8 cellular contexts compared by ENCODE assay signal in the genomic region with DNA sequence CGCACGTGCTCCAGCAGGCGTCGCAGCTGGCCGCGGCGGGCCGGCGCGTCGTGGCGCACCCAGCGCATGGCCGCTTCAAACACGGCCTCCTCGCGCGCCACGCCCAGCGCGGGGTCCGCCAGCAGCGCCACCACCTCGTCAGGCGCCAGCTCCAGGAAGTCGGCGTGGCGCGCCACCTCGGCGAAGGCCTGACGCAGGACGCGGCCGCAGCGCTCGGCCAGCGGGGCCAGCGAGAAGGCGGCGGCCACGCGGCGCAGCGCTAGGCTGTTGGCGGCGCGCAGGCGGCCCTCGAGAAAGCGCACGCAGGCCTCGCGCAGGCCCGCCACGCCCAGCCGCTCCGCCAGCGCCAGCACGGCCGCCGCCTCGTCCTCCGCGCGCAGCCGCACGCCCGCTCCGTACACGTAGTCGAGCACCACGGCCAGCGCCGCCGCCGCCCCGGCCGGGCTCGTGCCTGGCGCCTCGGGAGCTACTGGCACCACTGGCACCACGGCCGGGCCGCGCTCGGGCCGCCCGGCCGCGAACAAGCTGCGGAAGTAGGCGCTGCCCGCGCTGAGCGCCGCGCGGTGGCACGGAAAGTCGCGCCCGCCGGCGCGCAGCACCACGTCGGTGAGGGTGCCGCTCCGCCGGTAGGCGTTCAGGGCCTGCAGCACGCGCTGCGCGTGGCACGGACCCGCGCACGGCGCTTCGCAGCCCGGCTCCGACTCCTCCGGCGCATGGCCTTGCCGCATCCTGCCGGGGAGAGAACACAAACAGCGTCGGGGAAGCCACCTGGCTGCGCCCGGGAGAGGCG. TPM values are rescaled to one million over a fixed set of nuclear protein-coding genes. Genes with fewer than 3 reads are reported as not detected.
A peak's percentile ranks its signal among the peaks of the same experiment; 100 is the strongest.
DNase-seq lines count a peak whose midpoint lies in the region; ATAC-seq and TF ChIP-seq lines count a peak whose summit lies in the region.

No MANE protein-coding gene starts in this region.

- WGBS in adrenal gland, 4 donors: 1 to 2% (median 2%) methylated on average over 27 to 133 of the region's 133 CpGs; no CpG with 5 or more reads in 1 of the 4 donors

- TF ChIP-seq CTCF in adrenal gland (IDR thresholded peaks at IDR 0.05): peak in 1 of 6 experiments; percentile 20
- peak in 1 of 2 donors; percentile 20 for TF ChIP-seq CTCF in right atrium auricular region (IDR thresholded peaks at IDR 0.05)
- TF ChIP-seq CTCF in gastrocnemius medialis (IDR thresholded peaks at IDR 0.05 in 4 of 5, conservative IDR thresholded peaks at IDR 0.05 in 1 of 5): no peak

- in situ Hi-C loops in gastrocnemius medialis (cut with MboI; ENCODE audit: low sequenced_read_pairs in 4 of 4): no loop called here

- H3K9me3 ChIP-seq in adrenal gland (replicated peaks in 1 of 3) (no peaks in the 10 kb centered on the region), right atrium auricular region (peaks cover 0 to 6% of the 10 kb centered on the region in 2 donors), gastrocnemius medialis (no peaks in the 10 kb centered on the region)

- no peaks in the 10 kb centered on the region for H3K36me3 ChIP-seq in adrenal gland (replicated peaks in 1 of 2)
- H3K36me3 ChIP-seq in right atrium auricular region: no peaks in the 10 kb centered on the region
- no peaks in the 10 kb centered on the region for H3K36me3 ChIP-seq in gastrocnemius medialis

- TF ChIP-seq POLR2A in adrenal gland (IDR thresholded peaks at IDR 0.05) (no peak), gastrocnemius medialis (IDR thresholded peaks at IDR 0.05) (no peak)

- H3K4me3 ChIP-seq in adrenal gland: peak overlapping the region in 1 of 4 donors; percentile 62
- peak overlapping the region; percentile 20 to 43 for H3K4me3 ChIP-seq in right atrium auricular region
- peak overlapping the region in 3 of 4 donors; percentile 28 to 53 (median 48) for H3K4me3 ChIP-seq in gastrocnemius medialis

- ATAC-seq in gastrocnemius medialis (peak; percentile 15 to 30), HG03139 (IDR thresholded peaks at IDR 0.05; ENCODE audit: unreplicated experiment) (no peak)

- DNase-seq in DMS79 treated with DMSO at 0.1 percent for 48 hours (lab: John Stamatoyannopoulos, UW): peak; percentile 72
- peak; percentile 80 for DNase-seq in HS-27A (ENCODE audit: low read depth)
- DNase-seq in SW 1271 (lab: John Stamatoyannopoulos, UW): peak; percentile 62 to 78
- peak; percentile 48 to 73 (median 58) for DNase-seq in adrenal gland
- no peak for DNase-seq in right atrium auricular region (ENCODE audit: low spot score)
- peak in 1 of 2 donors; percentile 36 for DNase-seq in gastrocnemius medialis
- DNase-seq in NCI-H1694 (lab: John Stamatoyannopoulos, UW): no peak

- H3K27ac ChIP-seq in adrenal gland (peak overlapping the region in 2 of 5 donors; percentile 29 to 47), right atrium auricular region (no peak overlapping the region), gastrocnemius medialis (no peak overlapping the region)

- H3K4me1 ChIP-seq in adrenal gland (replicated peaks in 1 of 2) (peaks cover 0 to 4% of the 10 kb centered on the region in 2 donors), right atrium auricular region (peaks cover 0 to 12% of the 10 kb centered on the region in 2 donors), gastrocnemius medialis (peaks cover 5 to 7% of the 10 kb centered on the region in 2 donors)

- intact Hi-C loops in adrenal gland (cut with DNase I): no loop called here
- intact Hi-C loops in gastrocnemius medialis (cut with DNase I; ENCODE audit: low total_unique reads): no loop called here

- H3K27me3 ChIP-seq in adrenal gland (peaks cover 5% of the 10 kb centered on the region), right atrium auricular region (peaks cover 0 to 9% of the 10 kb centered on the region in 2 donors), gastrocnemius medialis (peaks cover 40 to 49% (median 40%) of the 10 kb centered on the region in 3 donors)

RNA-seq across cellular contexts. Expression of a gene that starts 2.9 kb away (rescaled TPM):
- total RNA-seq in adrenal gland (1 to 10 TPM in 3 of 8 donors, under 1 TPM in 5; 0.25 to 2.0 (median 0.93) TPM), right atrium auricular region (1 to 10 TPM in 1 of 2 donors, under 1 TPM in 1; 0.20 to 1.4 TPM), gastrocnemius medialis (1 to 10 TPM in 2 of 4 donors, under 1 TPM in 1, not detected in 1; 0.53 to 1.8 (median 1.0) TPM)
- 1 to 10 TPM in 2 of 3 donors, under 1 TPM in 1; 0.38 to 3.5 (median 1.4) TPM for polyA plus RNA-seq in adrenal gland

RNA-seq across cellular contexts. Expression of a gene that starts 30.8 kb away (rescaled TPM):
- 1,000 to 10,000 TPM in 7 of 8 donors, 100 to 1,000 TPM in 1; 776 to 1,829 (median 1,308) TPM for total RNA-seq in adrenal gland
- polyA plus RNA-seq in adrenal gland: 1,000 to 10,000 TPM; 1,074 to 1,454 (median 1,425) TPM
- total RNA-seq in right atrium auricular region: 100 to 1,000 TPM; 391 to 983 TPM
- 100 to 1,000 TPM; 572 to 979 (median 746) TPM for total RNA-seq in gastrocnemius medialis

Comparison
In these comparisons a context has a peak if more than half of its experiments do, and no peak if none do; other contexts are left out.
1. DNase-seq: peak in DMS79 treated with DMSO at 0.1 percent for 48 hours (single experiment), HS-27A (single experiment), SW 1271 (2 of 2) and adrenal gland (7 of 7); none in right atrium auricular region (single experiment) and NCI-H1694 (single experiment).